1 cellular context compared by ENCODE assay signal in the genomic region with DNA sequence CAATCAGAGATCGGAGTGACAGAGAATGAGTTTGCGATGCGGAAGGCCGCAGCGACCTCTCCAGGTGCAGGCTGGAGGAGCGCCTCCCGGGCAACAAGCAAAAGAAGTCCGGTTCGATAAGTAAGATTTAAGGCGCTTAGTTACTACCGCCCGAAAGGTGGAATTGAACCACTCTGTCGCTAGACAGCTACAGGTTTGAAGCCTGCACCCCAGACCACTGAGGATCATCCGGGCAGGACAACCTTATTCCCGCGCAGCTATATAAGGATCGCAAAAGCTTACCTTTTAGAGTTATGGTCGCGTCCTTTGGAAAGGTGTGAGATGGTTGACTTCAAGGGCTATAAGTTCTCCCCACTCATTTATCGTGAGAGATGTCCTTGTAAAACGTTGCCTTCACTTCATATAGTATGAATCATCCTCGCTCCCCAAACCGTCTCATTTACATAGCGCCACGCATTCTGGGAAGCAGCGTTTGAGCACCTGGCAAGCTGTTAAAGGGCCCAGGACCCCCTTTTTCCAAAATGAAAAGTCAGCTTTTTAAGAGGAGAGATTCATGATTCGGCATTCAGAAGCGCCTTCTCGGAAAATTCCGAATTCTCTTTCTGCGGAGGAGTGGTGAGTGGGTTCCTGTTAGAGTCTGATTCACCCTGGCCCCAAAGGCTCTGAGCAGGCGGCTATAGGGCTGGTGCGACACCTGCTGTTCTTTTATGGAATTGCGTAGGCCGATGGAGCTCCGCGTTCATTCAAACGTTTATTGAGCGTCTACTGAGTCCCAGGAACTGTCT.
TF ChIP-seq lines count a peak whose summit lies in the region.

No MANE protein-coding gene starts in this region.

TF ChIP-seq in SK-N-SH, 30 proteins besides CTCF, POLR2A, EP300 and RAD21:
- no peak for TF ChIP-seq FOXJ3 (CRISPR knock-in tag; IDR thresholded peaks at IDR 0.05)
- TF ChIP-seq, protein P1, sequence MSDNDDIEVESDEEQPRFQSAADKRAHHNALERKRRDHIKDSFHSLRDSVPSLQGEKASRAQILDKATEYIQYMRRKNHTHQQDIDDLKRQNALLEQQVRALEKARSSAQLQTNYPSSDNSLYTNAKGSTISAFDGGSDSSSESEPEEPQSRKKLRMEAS (IDR thresholded peaks at IDR 0.05; ENCODE audit: low read depth), result peak; percentile 10; the same call in 1 of the 2 replicates
- peak; percentile 87; the same call in 1 of the 2 replicates for TF ChIP-seq SIN3A (IDR thresholded peaks at IDR 0.05; ENCODE audit: borderline replicate concordance, low read depth, low read length)
- no peak for TF ChIP-seq ELF1 (IDR thresholded peaks at IDR 0.05)
- no peak for TF ChIP-seq RXRA (IDR thresholded peaks at IDR 0.05; ENCODE audit: borderline replicate concordance, low read depth)
- no peak; the same call in 1 of the 2 replicates for TF ChIP-seq TCF12 (IDR thresholded peaks at IDR 0.05)
- peak; percentile 97 for TF ChIP-seq TEAD4 (IDR thresholded peaks at IDR 0.05; ENCODE audit: borderline replicate concordance, insufficient read depth)
- TF ChIP-seq FOXM1 (IDR thresholded peaks at IDR 0.05; ENCODE audit: low read depth), result no peak
- no peak for TF ChIP-seq RFX5 (IDR thresholded peaks at IDR 0.05; ENCODE audit: low read length)
- TF ChIP-seq CHD2 (IDR thresholded peaks at IDR 0.05; ENCODE audit: low read length, partially characterized antibody), result peak; percentile 41
- no peak; the same call in 1 of the 2 replicates for TF ChIP-seq TAF1 (IDR thresholded peaks at IDR 0.05; ENCODE audit: borderline replicate concordance, low read depth, low read length)
- TF ChIP-seq, protein P2, sequence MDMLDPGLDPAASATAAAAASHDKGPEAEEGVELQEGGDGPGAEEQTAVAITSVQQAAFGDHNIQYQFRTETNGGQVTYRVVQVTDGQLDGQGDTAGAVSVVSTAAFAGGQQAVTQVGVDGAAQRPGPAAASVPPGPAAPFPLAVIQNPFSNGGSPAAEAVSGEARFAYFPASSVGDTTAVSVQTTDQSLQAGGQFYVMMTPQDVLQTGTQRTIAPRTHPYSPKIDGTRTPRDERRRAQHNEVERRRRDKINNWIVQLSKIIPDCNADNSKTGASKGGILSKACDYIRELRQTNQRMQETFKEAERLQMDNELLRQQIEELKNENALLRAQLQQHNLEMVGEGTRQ (IDR thresholded peaks at IDR 0.05; ENCODE audit: borderline replicate concordance, low read depth, low read length), result no peak
- TF ChIP-seq, protein P3, sequence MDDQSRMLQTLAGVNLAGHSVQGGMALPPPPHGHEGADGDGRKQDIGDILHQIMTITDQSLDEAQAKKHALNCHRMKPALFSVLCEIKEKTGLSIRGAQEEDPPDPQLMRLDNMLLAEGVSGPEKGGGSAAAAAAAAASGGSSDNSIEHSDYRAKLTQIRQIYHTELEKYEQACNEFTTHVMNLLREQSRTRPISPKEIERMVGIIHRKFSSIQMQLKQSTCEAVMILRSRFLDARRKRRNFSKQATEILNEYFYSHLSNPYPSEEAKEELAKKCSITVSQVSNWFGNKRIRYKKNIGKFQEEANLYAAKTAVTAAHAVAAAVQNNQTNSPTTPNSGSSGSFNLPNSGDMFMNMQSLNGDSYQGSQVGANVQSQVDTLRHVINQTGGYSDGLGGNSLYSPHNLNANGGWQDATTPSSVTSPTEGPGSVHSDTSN (IDR thresholded peaks at IDR 0.05), result 0 out of 2 replicates have a peak, but pooled peaks have one; percentile 1
- no peak for TF ChIP-seq JUND (IDR thresholded peaks at IDR 0.05)
- TF ChIP-seq, protein P4, sequence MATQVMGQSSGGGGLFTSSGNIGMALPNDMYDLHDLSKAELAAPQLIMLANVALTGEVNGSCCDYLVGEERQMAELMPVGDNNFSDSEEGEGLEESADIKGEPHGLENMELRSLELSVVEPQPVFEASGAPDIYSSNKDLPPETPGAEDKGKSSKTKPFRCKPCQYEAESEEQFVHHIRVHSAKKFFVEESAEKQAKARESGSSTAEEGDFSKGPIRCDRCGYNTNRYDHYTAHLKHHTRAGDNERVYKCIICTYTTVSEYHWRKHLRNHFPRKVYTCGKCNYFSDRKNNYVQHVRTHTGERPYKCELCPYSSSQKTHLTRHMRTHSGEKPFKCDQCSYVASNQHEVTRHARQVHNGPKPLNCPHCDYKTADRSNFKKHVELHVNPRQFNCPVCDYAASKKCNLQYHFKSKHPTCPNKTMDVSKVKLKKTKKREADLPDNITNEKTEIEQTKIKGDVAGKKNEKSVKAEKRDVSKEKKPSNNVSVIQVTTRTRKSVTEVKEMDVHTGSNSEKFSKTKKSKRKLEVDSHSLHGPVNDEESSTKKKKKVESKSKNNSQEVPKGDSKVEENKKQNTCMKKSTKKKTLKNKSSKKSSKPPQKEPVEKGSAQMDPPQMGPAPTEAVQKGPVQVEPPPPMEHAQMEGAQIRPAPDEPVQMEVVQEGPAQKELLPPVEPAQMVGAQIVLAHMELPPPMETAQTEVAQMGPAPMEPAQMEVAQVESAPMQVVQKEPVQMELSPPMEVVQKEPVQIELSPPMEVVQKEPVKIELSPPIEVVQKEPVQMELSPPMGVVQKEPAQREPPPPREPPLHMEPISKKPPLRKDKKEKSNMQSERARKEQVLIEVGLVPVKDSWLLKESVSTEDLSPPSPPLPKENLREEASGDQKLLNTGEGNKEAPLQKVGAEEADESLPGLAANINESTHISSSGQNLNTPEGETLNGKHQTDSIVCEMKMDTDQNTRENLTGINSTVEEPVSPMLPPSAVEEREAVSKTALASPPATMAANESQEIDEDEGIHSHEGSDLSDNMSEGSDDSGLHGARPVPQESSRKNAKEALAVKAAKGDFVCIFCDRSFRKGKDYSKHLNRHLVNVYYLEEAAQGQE (IDR thresholded peaks at IDR 0.05; ENCODE audit: low read depth, low read length), result peak; percentile 53; the same call in 1 of the 2 replicates
- no peak for TF ChIP-seq GATA2 (CRISPR knock-in tag; IDR thresholded peaks at IDR 0.05)
- peak; percentile 62; the same call in 1 of the 2 replicates for TF ChIP-seq RCOR1 (IDR thresholded peaks at IDR 0.05; ENCODE audit: low read length)
- TF ChIP-seq GABPA (IDR thresholded peaks at IDR 0.05; ENCODE audit: low read depth), result no peak
- peak; percentile 29; the same call in 1 of the 2 replicates for TF ChIP-seq NRF1 (IDR thresholded peaks at IDR 0.05; ENCODE audit: low read depth, low read length)
- no peak for TF ChIP-seq NFIC (IDR thresholded peaks at IDR 0.05; ENCODE audit: borderline replicate concordance)
- TF ChIP-seq, protein P5, sequence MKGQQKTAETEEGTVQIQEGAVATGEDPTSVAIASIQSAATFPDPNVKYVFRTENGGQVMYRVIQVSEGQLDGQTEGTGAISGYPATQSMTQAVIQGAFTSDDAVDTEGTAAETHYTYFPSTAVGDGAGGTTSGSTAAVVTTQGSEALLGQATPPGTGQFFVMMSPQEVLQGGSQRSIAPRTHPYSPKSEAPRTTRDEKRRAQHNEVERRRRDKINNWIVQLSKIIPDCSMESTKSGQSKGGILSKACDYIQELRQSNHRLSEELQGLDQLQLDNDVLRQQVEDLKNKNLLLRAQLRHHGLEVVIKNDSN (IDR thresholded peaks at IDR 0.05; ENCODE audit: borderline replicate concordance, low read depth), result no peak
- peak; percentile 12; the same call in 1 of the 2 replicates for TF ChIP-seq POLR2AphosphoS5 (IDR thresholded peaks at IDR 0.05; ENCODE audit: low read depth, low read length)
- no peak for TF ChIP-seq EZH2phosphoT487 (IDR thresholded peaks at IDR 0.05; ENCODE audit: borderline replicate concordance, low read depth)
- TF ChIP-seq, protein P6, sequence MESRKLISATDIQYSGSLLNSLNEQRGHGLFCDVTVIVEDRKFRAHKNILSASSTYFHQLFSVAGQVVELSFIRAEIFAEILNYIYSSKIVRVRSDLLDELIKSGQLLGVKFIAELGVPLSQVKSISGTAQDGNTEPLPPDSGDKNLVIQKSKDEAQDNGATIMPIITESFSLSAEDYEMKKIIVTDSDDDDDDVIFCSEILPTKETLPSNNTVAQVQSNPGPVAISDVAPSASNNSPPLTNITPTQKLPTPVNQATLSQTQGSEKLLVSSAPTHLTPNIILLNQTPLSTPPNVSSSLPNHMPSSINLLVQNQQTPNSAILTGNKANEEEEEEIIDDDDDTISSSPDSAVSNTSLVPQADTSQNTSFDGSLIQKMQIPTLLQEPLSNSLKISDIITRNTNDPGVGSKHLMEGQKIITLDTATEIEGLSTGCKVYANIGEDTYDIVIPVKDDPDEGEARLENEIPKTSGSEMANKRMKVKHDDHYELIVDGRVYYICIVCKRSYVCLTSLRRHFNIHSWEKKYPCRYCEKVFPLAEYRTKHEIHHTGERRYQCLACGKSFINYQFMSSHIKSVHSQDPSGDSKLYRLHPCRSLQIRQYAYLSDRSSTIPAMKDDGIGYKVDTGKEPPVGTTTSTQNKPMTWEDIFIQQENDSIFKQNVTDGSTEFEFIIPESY (IDR thresholded peaks at IDR 0.05; ENCODE audit: borderline replicate concordance, low read depth), result 0 out of 2 replicates have a peak, but pooled peaks have one; percentile 48
- no peak for TF ChIP-seq YY1 (IDR thresholded peaks at IDR 0.05; ENCODE audit: low read depth)
- TF ChIP-seq, protein P7, sequence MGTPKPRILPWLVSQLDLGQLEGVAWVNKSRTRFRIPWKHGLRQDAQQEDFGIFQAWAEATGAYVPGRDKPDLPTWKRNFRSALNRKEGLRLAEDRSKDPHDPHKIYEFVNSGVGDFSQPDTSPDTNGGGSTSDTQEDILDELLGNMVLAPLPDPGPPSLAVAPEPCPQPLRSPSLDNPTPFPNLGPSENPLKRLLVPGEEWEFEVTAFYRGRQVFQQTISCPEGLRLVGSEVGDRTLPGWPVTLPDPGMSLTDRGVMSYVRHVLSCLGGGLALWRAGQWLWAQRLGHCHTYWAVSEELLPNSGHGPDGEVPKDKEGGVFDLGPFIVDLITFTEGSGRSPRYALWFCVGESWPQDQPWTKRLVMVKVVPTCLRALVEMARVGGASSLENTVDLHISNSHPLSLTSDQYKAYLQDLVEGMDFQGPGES (IDR thresholded peaks at IDR 0.05; ENCODE audit: low read depth, low read length), result no peak
- peak; percentile 52 for TF ChIP-seq MXI1 (IDR thresholded peaks at IDR 0.05; ENCODE audit: low read depth, low read length)
- peak; percentile 95 for TF ChIP-seq SMC3 (IDR thresholded peaks at IDR 0.05; ENCODE audit: low read depth, low read length)
- TF ChIP-seq MEF2A (IDR thresholded peaks at IDR 0.05; ENCODE audit: borderline replicate concordance, low read depth), result no peak; the same call in 1 of the 2 replicates
- peak; percentile 42; the same call in 1 of the 2 replicates for TF ChIP-seq FOSL2 (IDR thresholded peaks at IDR 0.05; ENCODE audit: borderline replicate concordance, low read depth)
